13 cellular contexts compared by ENCODE assay signal in genomic region chr11:12076840-12077534, GRCh38. TPM values are rescaled to one million over a fixed set of nuclear protein-coding genes. Genes with fewer than 3 reads are reported as not detected.
DNase-seq lines count a peak whose midpoint lies in the region; ATAC-seq and TF ChIP-seq lines count a peak whose summit lies in the region.
"Had no signal": no experiment of that assay in that cellular context is flagged by ENCODE, and none has a peak within 500 bp of the region (broad histone marks: within the 10 kb centered on the region; RNA-seq: fewer than 3 reads in every experiment).

No MANE protein-coding gene starts in this region.

- H3K27ac Mint-ChIP-seq in GM23338: no peak overlapping the region
- no peak overlapping the region for H3K27ac Mint-ChIP-seq in activated T-cell treated with anti-CD3 and anti-CD28 coated beads, Interleukin-2, amount 50 U/mL, for 72 hours
- H3K27ac Mint-ChIP-seq: activated naive CD4-positive, alpha-beta T cell treated with anti-CD3 and anti-CD28 coated beads, Interleukin-2, amount 50 U/mL, for 72 hours had no signal

- H3K27ac ChIP-seq in AG04450 (ENCODE audit: low read depth, low read length): peak overlapping the region; percentile 99
- peak overlapping the region; percentile 24 for H3K27ac ChIP-seq in angular gyrus (ENCODE audit: low read depth, low read length)
- H3K27ac ChIP-seq in GM23338 (ENCODE audit: low read depth): no peak overlapping the region
- H3K27ac ChIP-seq: PC-9 had no signal

- H3K4me3 Mint-ChIP-seq in GM23338: no peak overlapping the region
- no peak overlapping the region for H3K4me3 Mint-ChIP-seq in activated T-cell treated with anti-CD3 and anti-CD28 coated beads, Interleukin-2, amount 50 U/mL, for 72 hours

- CTCF ChIA-PET in AG04450 (lab: Charles Lee): interaction anchor here (1.3 to 2.5 kb wide), 2 partner anchors 9 to 205 kb away, joined by 4 to 9 read pairs; no protein-coding TSS in a partner anchor

- H3K36me3 ChIP-seq in GM23338 (ENCODE audit: insufficient read depth): no peaks in the 10 kb centered on the region
- H3K36me3 ChIP-seq: thyroid gland had no signal

- POLR2A ChIA-PET in AG04450 (lab: Yijun Ruan, JAX): interaction anchor here (1.5 to 2.3 kb wide), 3 partner anchors 10 to 128 kb away, joined by 3 to 14 read pairs (median 10); no protein-coding TSS in a partner anchor

- H3K9me2 ChIP-seq in GM23338 (ENCODE audit: insufficient read depth): no peaks in the 10 kb centered on the region

- no peak for TF ChIP-seq CTCF in AG04450 (IDR thresholded peaks at IDR 0.05; ENCODE audit: low read depth, low read length)
- no peak for TF ChIP-seq CTCF in fibroblast of villous mesenchyme (IDR thresholded peaks at IDR 0.05; ENCODE audit: insufficient read depth, low read depth, low read length)
- TF ChIP-seq CTCF in retinal pigment epithelial cell (conservative IDR thresholded peaks at IDR 0.05; ENCODE audit: low read depth, low read length): no peak
- TF ChIP-seq CTCF in GM10266 (IDR thresholded peaks at IDR 0.05; ENCODE audit: control insufficient read depth, insufficient read depth, low read depth, missing control alignments): no peak
- TF ChIP-seq CTCF in GM23338 (conservative IDR thresholded peaks at IDR 0.05; ENCODE audit: low read depth in 2 of 2): no peak

- no peaks in the 10 kb centered on the region for H3K9me3 Mint-ChIP-seq in GM23338
- no peaks in the 10 kb centered on the region for H3K9me3 Mint-ChIP-seq in activated T-cell treated with anti-CD3 and anti-CD28 coated beads, Interleukin-2, amount 50 U/mL, for 72 hours

- H3K4me1 ChIP-seq in GM23338 (ENCODE audit: insufficient read depth): no peaks in the 10 kb centered on the region

- H3K27me3 ChIP-seq in AG04450 (ENCODE audit: control insufficient read depth, insufficient read depth, low read length) (no peaks in the 10 kb centered on the region), GM23338 (ENCODE audit: insufficient read depth) (no peaks in the 10 kb centered on the region)
- H3K27me3 ChIP-seq: thyroid gland had no signal

- no peaks in the 10 kb centered on the region for H3K36me3 Mint-ChIP-seq in GM23338 (ENCODE audit: low read depth)
- no peaks in the 10 kb centered on the region for H3K36me3 Mint-ChIP-seq in activated T-cell treated with anti-CD3 and anti-CD28 coated beads, Interleukin-2, amount 50 U/mL, for 72 hours (ENCODE audit: insufficient read depth in 2 of 2)
- H3K36me3 Mint-ChIP-seq: activated naive CD4-positive, alpha-beta T cell treated with anti-CD3 and anti-CD28 coated beads, Interleukin-2, amount 50 U/mL, for 72 hours had no signal

- no peaks in the 10 kb centered on the region for H3K9me3 ChIP-seq in AG04450 (ENCODE audit: control insufficient read depth, insufficient read depth, low read length)
- H3K9me3 ChIP-seq: thyroid gland had no signal

- H3K4me2 ChIP-seq in GM23338: no peak overlapping the region
- H3K4me2 ChIP-seq: PC-9 had no signal

- peaks cover 3% of the 10 kb centered on the region; the same call in 1 of the 3 replicates for H3K4me1 Mint-ChIP-seq in GM23338
- peaks cover 11% of the 10 kb centered on the region for H3K4me1 Mint-ChIP-seq in activated T-cell treated with anti-CD3 and anti-CD28 coated beads, Interleukin-2, amount 50 U/mL, for 72 hours (ENCODE audit: low read depth)

- no peak overlapping the region; the same call in 1 of the 2 replicates for H3K4me3 ChIP-seq in AG04450 (ENCODE audit: low read depth, low read length)
- H3K4me3 ChIP-seq in fibroblast of villous mesenchyme (ENCODE audit: low read depth, low read length): no peak overlapping the region
- H3K4me3 ChIP-seq in retinal pigment epithelial cell (ENCODE audit: low read length): peak overlapping the region; percentile 34
- no peak overlapping the region for H3K4me3 ChIP-seq in GM23338
- H3K4me3 ChIP-seq: PC-9, thyroid gland had no signal

- no peaks in the 10 kb centered on the region for H3K79me2 ChIP-seq in GM23338 (replicated peaks; ENCODE audit: insufficient read depth)

- peaks cover 4% of the 10 kb centered on the region for H3K27me3 Mint-ChIP-seq in GM23338 (ENCODE audit: insufficient read depth, low read depth, poor library complexity)
- peaks cover 14% of the 10 kb centered on the region for H3K27me3 Mint-ChIP-seq in activated T-cell treated with anti-CD3 and anti-CD28 coated beads, Interleukin-2, amount 50 U/mL, for 72 hours (ENCODE audit: low read depth)

- no peaks in the 10 kb centered on the region for H4K20me1 ChIP-seq in GM23338 (replicated peaks; ENCODE audit: insufficient read depth)

- no peak overlapping the region for H2AFZ ChIP-seq in GM23338
- H2AFZ ChIP-seq: PC-9 had no signal

- DNase-seq in AG04450 (ENCODE audit: low read depth, low spot score) (no peak), fibroblast of villous mesenchyme (ENCODE audit: low read depth) (peak; percentile 89), retinal pigment epithelial cell (ENCODE audit: low read depth) (no peak), GM10266 (ENCODE audit: extremely low spot score) (no peak), GM23338 (ENCODE audit: low spot score) (no peak)
- no peak for DNase-seq in activated T-cell treated with anti-CD3 and anti-CD28 coated beads, Interleukin-2, amount 50 U/mL, for 72 hours
- DNase-seq: DMS 273 treated with DMSO at 0.1 percent for 48 hours; effector CD4-positive, alpha-beta T cell had no signal

- ATAC-seq in GM23338 (no peak), HG02938 (IDR thresholded peaks at IDR 0.05; ENCODE audit: unreplicated experiment) (no peak)
- ATAC-seq in activated T-cell treated with anti-CD3 and anti-CD28 coated beads, Interleukin-2, amount 50 U/mL, for 72 hours (replicated peaks in 1 of 2): no peak
- ATAC-seq: activated naive CD4-positive, alpha-beta T cell treated with anti-CD3 and anti-CD28 coated beads, Interleukin-2, amount 50 U/mL, for 72 hours had no signal

- H3F3A ChIP-seq in GM23338 (replicated peaks; ENCODE audit: low read depth): no peaks in the 10 kb centered on the region

TF ChIP-seq in GM23338, 12 proteins besides CTCF, POLR2A, EP300 and RAD21 (continues in another document):
- TF ChIP-seq CREB1 (CRISPR knock-in tag; IDR thresholded peaks at IDR 0.05; ENCODE audit: low read depth) (no peak), POLR2AphosphoS5 (IDR thresholded peaks at IDR 0.05; ENCODE audit: low read depth) (no peak), ZNF331 (CRISPR knock-in tag; IDR thresholded peaks at IDR 0.05; ENCODE audit: low read depth) (no peak)

RNA-seq across cellular contexts. Expression of gene MICAL2, which starts 33.4 kb away (rescaled TPM):
- polyA plus RNA-seq in AG04450 (2011; rRNA removed) (171 and 222 TPM in 2 replicates), GM23338 (2016; fragmentation: Nextera tagmentation; extraction: Ambion mirVana) (0.66 and 1.5 TPM in 2 replicates)
- 389 and 460 TPM in 2 replicates for polyA minus RNA-seq in AG04450 (2011; rRNA and poly(A)+ RNA removed)
- total RNA-seq in fibroblast of villous mesenchyme: 164 and 323 TPM in 2 replicates
- 1.4 and 1.7 TPM in 2 replicates for total RNA-seq in GM23338 (2014; rRNA removed; shearing (Covaris generic))
- total RNA-seq in activated T-cell treated with anti-CD3 and anti-CD28 coated beads, Interleukin-2, amount 50 U/mL, for 72 hours: 100 to 1,000 TPM; 227 to 322 TPM

Comparison
In these comparisons a context has a peak if more than half of its experiments do, and no peak if none do; other contexts are left out.
1. RNA of gene MICAL2, which starts 33.4 kb away (total RNA-seq): 227 to 322 TPM in activated T-cell treated with anti-CD3 and anti-CD28 coated beads, Interleukin-2, amount 50 U/mL, for 72 hours and 164 to 323 TPM in fibroblast of villous mesenchyme; 1.4 to 1.7 TPM in GM23338; every median in the first group is over 10 times any median in the second.